9 cellular contexts compared by ENCODE assay signal in genomic region chr18:75904416-75904815, GRCh38.
"Had no signal": no experiment of that assay in that cellular context is flagged by ENCODE, and none has a peak within 500 bp of the region (broad histone marks: within the 10 kb centered on the region; RNA-seq: fewer than 3 reads in every experiment).

No MANE protein-coding gene starts in this region.

- H3K4me3 ChIP-seq: GM23248, HAP-1 had no signal

- FAIRE-seq: H54 had no signal

- H2AFZ ChIP-seq: GM23248 had no signal

- H3K9ac ChIP-seq: GM23248 had no signal

- H3K27ac ChIP-seq: GM23248 had no signal

- DNase-seq: GM23248, GOT3, H7, H9, HCEC 1CT, HFFc6 had no signal

- H3K36me3 ChIP-seq: HAP-1 had no signal

- H3K9me3 ChIP-seq: HAP-1 had no signal

- H3K4me3 Mint-ChIP-seq: H9, HFFc6 had no signal

- H3K9me3 Mint-ChIP-seq: H9 had no signal

- H3K4me1 ChIP-seq: HAP-1 had no signal

- ATAC-seq: HCT116 had no signal

- H3K27ac Mint-ChIP-seq: H9, HFFc6 had no signal
